ENCODE assay signal across 15 cellular contexts in genomic region chr20:64222273-64222672, GRCh38. TPM values are rescaled to one million over a fixed set of nuclear protein-coding genes. Genes with fewer than 3 reads are reported as not detected.
DNase-seq lines count a peak whose midpoint lies in the region; ATAC-seq, FAIRE-seq and TF ChIP-seq lines count a peak whose summit lies in the region.
"Had no signal": no experiment of that assay in that cellular context is flagged by ENCODE, and none has a peak within 500 bp of the region (broad histone marks: within the 10 kb centered on the region; RNA-seq: fewer than 3 reads in every experiment).

No MANE protein-coding gene starts in this region.

- no peak for TF ChIP-seq POLR2A in K562 (conservative IDR thresholded peaks at IDR 0.05)

- POLR2A ChIA-PET in K562 (lab: Yijun Ruan, JAX) = interaction anchor here (1.5 to 1.6 kb wide), 2 partner anchors 11 to 17 kb away, joined by 4 read pairs; no protein-coding TSS in a partner anchor

- no peak overlapping the region for H3K27ac Mint-ChIP-seq in stimulated activated memory B cell treated with anti-CD40 and anti-IgM and Interleukin-4, amounts not matched to agents 10 μg/mL and 1 μg/mL and 100 μg/mL, for 72 hours

- H3K27ac ChIP-seq in K562 (ENCODE audit: extremely low read depth, low read depth, low read length) (no peak overlapping the region), upper lobe of right lung (no peak overlapping the region)

- no peak overlapping the region for H3K9ac ChIP-seq in K562 (ENCODE audit: insufficient read depth in 1 of 2, low read depth in 2 of 2, low read length in 2 of 2)

- ATAC-seq in K562 (no peak), upper lobe of right lung (peak; percentile 8)
- ATAC-seq in stimulated activated memory B cell treated with anti-CD40 and anti-IgM and Interleukin-4, amounts not matched to agents 10 μg/mL and 1 μg/mL and 100 μg/mL, for 72 hours = no peak

- BruUV-seq in K562 (replicated peaks; lab: Mats Ljungman, UMichigan) = no TSS peak

- H3K9me1 ChIP-seq in K562 (ENCODE audit: control insufficient read depth, insufficient read depth, low read length) = peaks cover 3% of the 10 kb centered on the region

- H3K4me1 ChIP-seq in K562 (replicated peaks in 1 of 2; ENCODE audit: control insufficient read depth in 2 of 2, insufficient read depth in 2 of 2, low read length in 2 of 2) (peaks cover 56 to 80% of the 10 kb centered on the region in 2 experiments; a peak in 4 of 5 replicates), upper lobe of right lung (peaks cover 29% of the 10 kb centered on the region)

- CTCF ChIA-PET in K562 (lab: Yijun Ruan, JAX; ENCODE audit: low intra/inter-chr PET ratio) = no interaction called here

- peaks cover 3% of the 10 kb centered on the region; the same call in 1 of the 2 replicates for H4K20me1 ChIP-seq in K562 (replicated peaks; ENCODE audit: control insufficient read depth, insufficient read depth, low read length)

- H3K9me3 ChIP-seq in K562 (replicated peaks; ENCODE audit: control insufficient read depth, insufficient read depth, low read depth, low read length) (no peaks in the 10 kb centered on the region), upper lobe of right lung (no peaks in the 10 kb centered on the region)
- H3K9me3 ChIP-seq: Caco-2 had no signal

- TF ChIP-seq CTCF in K562 (IDR thresholded peaks at IDR 0.05 in 2 of 3, conservative IDR thresholded peaks at IDR 0.05 in 1 of 3; ENCODE audit: insufficient read depth in 2 of 3, low read depth in 1 of 3, low read length in 3 of 3) (no peak), kidney epithelial cell (IDR thresholded peaks at IDR 0.05; ENCODE audit: insufficient read depth, low read length, poor library complexity, severe bottlenecking) (no peak), upper lobe of right lung (IDR thresholded peaks at IDR 0.05) (no peak)

- no peak for TF ChIP-seq EP300 in K562 (IDR thresholded peaks at IDR 0.05; ENCODE audit: low read length)

- H3K4me1 Mint-ChIP-seq in stimulated activated memory B cell treated with anti-CD40 and anti-IgM and Interleukin-4, amounts not matched to agents 10 μg/mL and 1 μg/mL and 100 μg/mL, for 72 hours = no peaks in the 10 kb centered on the region

- H3K27me3 Mint-ChIP-seq in stimulated activated memory B cell treated with anti-CD40 and anti-IgM and Interleukin-4, amounts not matched to agents 10 μg/mL and 1 μg/mL and 100 μg/mL, for 72 hours = peaks cover 20% of the 10 kb centered on the region

- H2AFZ ChIP-seq in K562 (ENCODE audit: low read depth, low read length) = no peak overlapping the region

- H3K36me3 Mint-ChIP-seq in stimulated activated memory B cell treated with anti-CD40 and anti-IgM and Interleukin-4, amounts not matched to agents 10 μg/mL and 1 μg/mL and 100 μg/mL, for 72 hours = no peaks in the 10 kb centered on the region

- H3K9me3 Mint-ChIP-seq in stimulated activated memory B cell treated with anti-CD40 and anti-IgM and Interleukin-4, amounts not matched to agents 10 μg/mL and 1 μg/mL and 100 μg/mL, for 72 hours = no peaks in the 10 kb centered on the region
- H3K9me3 Mint-ChIP-seq: neural crest cell had no signal

- in situ Hi-C loops in K562 (cut with MboI) = no loop called here

- H3K27me3 ChIP-seq in K562 (ENCODE audit: control insufficient read depth in 2 of 2, insufficient read depth in 2 of 2, low read length in 2 of 2) (peaks cover 3 to 27% of the 10 kb centered on the region in 2 experiments; a peak in 3 of 5 replicates), kidney epithelial cell (ENCODE audit: control insufficient read depth, insufficient read depth, low read length) (peaks cover 18% of the 10 kb centered on the region), upper lobe of right lung (no peaks in the 10 kb centered on the region)

- H3K36me3 ChIP-seq in K562 (ENCODE audit: control insufficient read depth, insufficient read depth, low read length) = no peaks in the 10 kb centered on the region
- no peaks in the 10 kb centered on the region for H3K36me3 ChIP-seq in kidney epithelial cell (ENCODE audit: control insufficient read depth, insufficient read depth, low read length)
- no peaks in the 10 kb centered on the region for H3K36me3 ChIP-seq in upper lobe of right lung

- H3K4me3 ChIP-seq in K562 (no peak overlapping the region), kidney epithelial cell (ENCODE audit: low read depth, low read length) (no peak overlapping the region), upper lobe of right lung (no peak overlapping the region)

- FAIRE-seq in K562 (lab: Jason Lieb, UNC) = no peak
- FAIRE-seq: A204.1 had no signal

- intact Hi-C loops in K562 (cut with micrococcal nuclease) = no loop called here
- intact Hi-C loops in upper lobe of right lung (cut with DNase I) = no loop called here

- no peak overlapping the region for H3K4me3 Mint-ChIP-seq in stimulated activated memory B cell treated with anti-CD40 and anti-IgM and Interleukin-4, amounts not matched to agents 10 μg/mL and 1 μg/mL and 100 μg/mL, for 72 hours
- H3K4me3 Mint-ChIP-seq: neural crest cell had no signal

- H3K79me2 ChIP-seq in K562 (ENCODE audit: control insufficient read depth, insufficient read depth, low read length) = no peaks in the 10 kb centered on the region

- DNase-seq in SIG-M5 treated with dmso at 0.1 percent for 504 hours (lab: John Stamatoyannopoulos, UW; ENCODE audit: unreplicated experiment) (peak; percentile 40), SIG-M5 (lab: John Stamatoyannopoulos, UW) (no peak), K562 (ENCODE audit: extremely low read depth in 1 of 4, low spot score in 3 of 4) (no peak), kidney epithelial cell (ENCODE audit: low read depth) (peak; percentile 19), upper lobe of right lung (no peak), hypothalamus (lab: John Stamatoyannopoulos, UW) (no peak), middle frontal gyrus (ENCODE audit: extremely low spot score, low spot score) (no peak)
- DNase-seq: Caco-2, Karpas-422, NCI-H2171 had no signal

- no peak for TF ChIP-seq RAD21 in K562 (CRISPR knock-in tag; conservative IDR thresholded peaks at IDR 0.05 in 1 of 2, IDR thresholded peaks at IDR 0.05 in 1 of 2)

- H3K4me2 ChIP-seq in K562 (ENCODE audit: insufficient read depth, low read length) = no peak overlapping the region

- 15% methylated on average over 5 of the region's 5 CpGs for WGBS in K562 (ENCODE audit: insufficient coverage, low coverage, missing lambda C conversion rate)

RNA-seq across cellular contexts. Expression of gene PCMTD2, which starts 33.3 kb away (rescaled TPM):
- total RNA-seq in K562 (2011; cell fraction: chromatin; rRNA removed; ENCODE audit: low replicate concordance) = 50.4 and 99.7 TPM in 2 replicates
- 29.4 and 29.6 TPM in 2 replicates for total RNA-seq in K562 (2011; cell fraction: nucleolus; rRNA removed)
- total RNA-seq in K562 (2011; cell fraction: nucleoplasm; rRNA removed) = 45.9 and 53.0 TPM in 2 replicates
- 27.9 and 28.4 TPM in 2 replicates for total RNA-seq in K562 (2014; rRNA removed)
- total RNA-seq in K562 (2014; rRNA removed; fragmentation: Illumina TruSeq; extraction: Trizol) = 25.4 and 28.4 TPM in 2 replicates
- total RNA-seq in K562 (2015; rRNA removed; fragmentation: Illumina TruSeq; extraction: Trizol) = 13.4 and 15.8 TPM in 2 replicates
- total RNA-seq in K562 (2021) = 32.8 and 33.0 TPM in 2 replicates
- polyA plus RNA-seq in K562 (2011; rRNA removed) = 36.7 and 49.3 TPM in 2 replicates
- polyA plus RNA-seq in K562 (2011; cell fraction: cytosol; rRNA removed) = 11.9 and 21.9 TPM in 2 replicates
- polyA plus RNA-seq in K562 (2011; cell fraction: nucleus; rRNA removed) = 58.9 and 69.0 TPM in 2 replicates
- 23.1 and 24.6 TPM in 2 replicates for polyA plus RNA-seq in K562 (2012)
- polyA plus RNA-seq in K562 (2014; fragmentation: Illumina TruSeq; extraction: Trizol) = 24.9 and 34.9 TPM in 2 replicates
- polyA plus RNA-seq in K562 (2014; fragmentation: Nextera tagmentation; extraction: Ambion mirVana) = 10 to 100 TPM; 11.3 to 18.1 TPM
- 33.0 and 36.9 TPM in 2 replicates for polyA plus RNA-seq in K562 (2014; rRNA removed)
- polyA minus RNA-seq in K562 (2011; rRNA and poly(A)+ RNA removed) = 27.2 and 35.6 TPM in 2 replicates
- polyA minus RNA-seq in K562 (2011; cell fraction: cytosol; rRNA and poly(A)+ RNA removed) = 12.0 and 18.8 TPM in 2 replicates
- polyA minus RNA-seq in K562 (2011; cell fraction: nucleus; rRNA and poly(A)+ RNA removed) = 13.5 and 22.7 TPM in 2 replicates
- total RNA-seq in kidney epithelial cell = 37.9 and 53.8 TPM in 2 replicates
- total RNA-seq in upper lobe of right lung = 58.8 TPM

RNA-seq across cellular contexts. Expression of gene MYT1, which starts 58.0 kb away (rescaled TPM):
- total RNA-seq in K562 (2011; cell fraction: chromatin; rRNA removed; ENCODE audit: low replicate concordance) = 0.14 TPM in 1 of 2 replicates, not detected in the other
- total RNA-seq in K562 (2011; cell fraction: nucleolus; rRNA removed) = 0.26 TPM in 1 of 2 replicates, not detected in the other
- not detected in 2 replicates for total RNA-seq in K562 (2011; cell fraction: nucleoplasm; rRNA removed)
- total RNA-seq in K562 (2014; rRNA removed) (0.12 TPM in 1 of 2 replicates, not detected in the other), K562 (2014; rRNA removed; fragmentation: Illumina TruSeq; extraction: Trizol) (0.04 TPM in 1 of 2 replicates, not detected in the other), K562 (2015; rRNA removed; fragmentation: Illumina TruSeq; extraction: Trizol) (not detected in 2 replicates), K562 (2021) (0.02 TPM in 1 of 2 replicates, not detected in the other), kidney epithelial cell (not detected in 2 replicates), upper lobe of right lung (0.12 TPM)
- polyA plus RNA-seq in K562 (2011; rRNA removed) (0.10 and 0.12 TPM in 2 replicates), K562 (2014; fragmentation: Illumina TruSeq; extraction: Trizol) (0.12 TPM in 1 of 2 replicates, not detected in the other), K562 (2014; fragmentation: Nextera tagmentation; extraction: Ambion mirVana) (under 1 TPM in 1 of 2 experiments, not detected in 1; 0.06 TPM), K562 (2014; rRNA removed) (0.05 TPM in 1 of 2 replicates, not detected in the other)
- 0.03 and 0.13 TPM in 2 replicates for polyA plus RNA-seq in K562 (2011; cell fraction: cytosol; rRNA removed)
- 0.04 and 0.17 TPM in 2 replicates for polyA plus RNA-seq in K562 (2011; cell fraction: nucleus; rRNA removed)
- polyA plus RNA-seq in K562 (2012) = 0.04 and 0.07 TPM in 2 replicates
- 0.07 and 0.09 TPM in 2 replicates for polyA minus RNA-seq in K562 (2011; rRNA and poly(A)+ RNA removed)
- not detected in 2 replicates for polyA minus RNA-seq in K562 (2011; cell fraction: cytosol; rRNA and poly(A)+ RNA removed)
- 0.11 TPM in 1 of 2 replicates, not detected in the other for polyA minus RNA-seq in K562 (2011; cell fraction: nucleus; rRNA and poly(A)+ RNA removed)
- total RNA-seq: chondrocyte had no signal
- polyA plus RNA-seq: esophagus had no signal

Comparison
In these comparisons a context has a peak if more than half of its experiments do, and no peak if none do; other contexts are left out.
1. DNase-seq: peak in SIG-M5 treated with dmso at 0.1 percent for 504 hours (single experiment) and kidney epithelial cell (single experiment); none in SIG-M5 (single experiment), K562 (0 of 4), upper lobe of right lung (single experiment), hypothalamus (0 of 51) and middle frontal gyrus (single experiment).